ENCODE assay signal across 2 cellular contexts in the genomic region with DNA sequence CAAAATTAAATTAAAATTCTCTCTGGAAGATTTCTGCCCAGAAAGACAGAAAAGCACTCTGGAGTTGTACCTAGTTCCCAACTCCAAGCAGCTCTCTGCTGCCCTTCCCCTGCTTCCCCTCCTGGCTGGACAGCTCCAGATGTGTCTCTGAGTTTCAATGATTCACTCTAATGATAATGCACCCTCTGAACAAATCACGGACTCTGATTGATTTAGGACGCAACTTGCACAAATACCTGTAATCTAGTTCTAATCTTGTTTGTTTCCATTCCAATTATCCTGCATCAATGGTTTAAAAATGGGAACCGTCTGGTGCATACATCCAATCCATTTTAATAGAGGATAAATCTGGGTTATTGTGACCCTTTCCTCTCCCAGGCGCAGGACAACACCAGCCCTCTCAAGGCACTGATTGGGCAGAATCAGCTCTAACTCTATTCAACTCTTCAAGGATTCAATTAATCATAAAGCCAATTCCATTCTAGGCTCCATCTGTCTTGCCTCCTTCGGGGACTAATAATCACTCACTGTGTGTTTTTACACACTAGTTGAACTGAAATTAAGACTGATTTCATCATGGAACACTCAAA.
TF ChIP-seq lines count a peak whose summit lies in the region.

No MANE protein-coding gene starts in this region.

TF ChIP-seq in SK-N-SH, 30 proteins besides CTCF, POLR2A, EP300 and RAD21:
- TF ChIP-seq NFIC (IDR thresholded peaks at IDR 0.05; ENCODE audit: borderline replicate concordance): no peak
- TF ChIP-seq TEAD4 (IDR thresholded peaks at IDR 0.05; ENCODE audit: borderline replicate concordance, insufficient read depth): no peak
- peak; percentile 5; the same call in 1 of the 2 replicates for TF ChIP-seq RCOR1 (IDR thresholded peaks at IDR 0.05; ENCODE audit: low read length)
- TF ChIP-seq SMC3 (IDR thresholded peaks at IDR 0.05; ENCODE audit: low read depth, low read length): no peak
- no peak for TF ChIP-seq ELF1 (IDR thresholded peaks at IDR 0.05)
- TF ChIP-seq, protein P1, sequence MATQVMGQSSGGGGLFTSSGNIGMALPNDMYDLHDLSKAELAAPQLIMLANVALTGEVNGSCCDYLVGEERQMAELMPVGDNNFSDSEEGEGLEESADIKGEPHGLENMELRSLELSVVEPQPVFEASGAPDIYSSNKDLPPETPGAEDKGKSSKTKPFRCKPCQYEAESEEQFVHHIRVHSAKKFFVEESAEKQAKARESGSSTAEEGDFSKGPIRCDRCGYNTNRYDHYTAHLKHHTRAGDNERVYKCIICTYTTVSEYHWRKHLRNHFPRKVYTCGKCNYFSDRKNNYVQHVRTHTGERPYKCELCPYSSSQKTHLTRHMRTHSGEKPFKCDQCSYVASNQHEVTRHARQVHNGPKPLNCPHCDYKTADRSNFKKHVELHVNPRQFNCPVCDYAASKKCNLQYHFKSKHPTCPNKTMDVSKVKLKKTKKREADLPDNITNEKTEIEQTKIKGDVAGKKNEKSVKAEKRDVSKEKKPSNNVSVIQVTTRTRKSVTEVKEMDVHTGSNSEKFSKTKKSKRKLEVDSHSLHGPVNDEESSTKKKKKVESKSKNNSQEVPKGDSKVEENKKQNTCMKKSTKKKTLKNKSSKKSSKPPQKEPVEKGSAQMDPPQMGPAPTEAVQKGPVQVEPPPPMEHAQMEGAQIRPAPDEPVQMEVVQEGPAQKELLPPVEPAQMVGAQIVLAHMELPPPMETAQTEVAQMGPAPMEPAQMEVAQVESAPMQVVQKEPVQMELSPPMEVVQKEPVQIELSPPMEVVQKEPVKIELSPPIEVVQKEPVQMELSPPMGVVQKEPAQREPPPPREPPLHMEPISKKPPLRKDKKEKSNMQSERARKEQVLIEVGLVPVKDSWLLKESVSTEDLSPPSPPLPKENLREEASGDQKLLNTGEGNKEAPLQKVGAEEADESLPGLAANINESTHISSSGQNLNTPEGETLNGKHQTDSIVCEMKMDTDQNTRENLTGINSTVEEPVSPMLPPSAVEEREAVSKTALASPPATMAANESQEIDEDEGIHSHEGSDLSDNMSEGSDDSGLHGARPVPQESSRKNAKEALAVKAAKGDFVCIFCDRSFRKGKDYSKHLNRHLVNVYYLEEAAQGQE (IDR thresholded peaks at IDR 0.05; ENCODE audit: low read depth, low read length): peak; percentile 87
- no peak for TF ChIP-seq TAF1 (IDR thresholded peaks at IDR 0.05; ENCODE audit: borderline replicate concordance, low read depth, low read length)
- no peak for TF ChIP-seq GABPA (IDR thresholded peaks at IDR 0.05; ENCODE audit: low read depth)

TF ChIP-seq in SK-N-SH treated with all-trans-retinoic acid at 6 μM for 48 hours, 23 proteins besides CTCF, POLR2A, EP300 and RAD21:
- TF ChIP-seq PPARA (CRISPR knock-in tag; IDR thresholded peaks at IDR 0.05; ENCODE audit: borderline replicate concordance) (no peak), TSHZ2 (CRISPR knock-in tag; IDR thresholded peaks at IDR 0.05) (no peak), ESRRG (CRISPR knock-in tag; IDR thresholded peaks at IDR 0.05) (no peak), TOX (CRISPR knock-in tag; IDR thresholded peaks at IDR 0.05; ENCODE audit: borderline replicate concordance) (no peak), ZNF70 (CRISPR knock-in tag; IDR thresholded peaks at IDR 0.05) (no peak), ZC3H10 (CRISPR knock-in tag; IDR thresholded peaks at IDR 0.05) (no peak), CREB5 (CRISPR knock-in tag; IDR thresholded peaks at IDR 0.05; ENCODE audit: low read depth) (no peak), ZFP30 (CRISPR knock-in tag; IDR thresholded peaks at IDR 0.05) (no peak), ZNF565 (CRISPR knock-in tag; conservative IDR thresholded peaks at IDR 0.05; ENCODE audit: low read depth) (no peak), GLIS3 (CRISPR knock-in tag; IDR thresholded peaks at IDR 0.05) (no peak), ISL1 (CRISPR knock-in tag; IDR thresholded peaks at IDR 0.05) (no peak), ZNF8 (CRISPR knock-in tag; IDR thresholded peaks at IDR 0.05) (no peak), TCF4 (CRISPR knock-in tag; IDR thresholded peaks at IDR 0.05; ENCODE audit: borderline replicate concordance) (no peak), ZFP3 (CRISPR knock-in tag; IDR thresholded peaks at IDR 0.05) (no peak), POU6F1 (CRISPR knock-in tag; IDR thresholded peaks at IDR 0.05; ENCODE audit: borderline replicate concordance, low read depth) (no peak), OSR1 (CRISPR knock-in tag; IDR thresholded peaks at IDR 0.05) (no peak), BACH2 (CRISPR knock-in tag; IDR thresholded peaks at IDR 0.05; ENCODE audit: borderline replicate concordance) (no peak), ARNTL (CRISPR knock-in tag; IDR thresholded peaks at IDR 0.05; ENCODE audit: borderline replicate concordance, low read depth) (no peak)
- TF ChIP-seq, protein P2, sequence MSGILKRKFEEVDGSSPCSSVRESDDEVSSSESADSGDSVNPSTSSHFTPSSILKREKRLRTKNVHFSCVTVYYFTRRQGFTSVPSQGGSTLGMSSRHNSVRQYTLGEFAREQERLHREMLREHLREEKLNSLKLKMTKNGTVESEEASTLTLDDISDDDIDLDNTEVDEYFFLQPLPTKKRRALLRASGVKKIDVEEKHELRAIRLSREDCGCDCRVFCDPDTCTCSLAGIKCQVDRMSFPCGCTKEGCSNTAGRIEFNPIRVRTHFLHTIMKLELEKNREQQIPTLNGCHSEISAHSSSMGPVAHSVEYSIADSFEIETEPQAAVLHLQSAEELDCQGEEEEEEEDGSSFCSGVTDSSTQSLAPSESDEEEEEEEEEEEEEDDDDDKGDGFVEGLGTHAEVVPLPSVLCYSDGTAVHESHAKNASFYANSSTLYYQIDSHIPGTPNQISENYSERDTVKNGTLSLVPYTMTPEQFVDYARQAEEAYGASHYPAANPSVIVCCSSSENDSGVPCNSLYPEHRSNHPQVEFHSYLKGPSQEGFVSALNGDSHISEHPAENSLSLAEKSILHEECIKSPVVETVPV (CRISPR knock-in tag; IDR thresholded peaks at IDR 0.05): no peak
- TF ChIP-seq, protein P3, sequence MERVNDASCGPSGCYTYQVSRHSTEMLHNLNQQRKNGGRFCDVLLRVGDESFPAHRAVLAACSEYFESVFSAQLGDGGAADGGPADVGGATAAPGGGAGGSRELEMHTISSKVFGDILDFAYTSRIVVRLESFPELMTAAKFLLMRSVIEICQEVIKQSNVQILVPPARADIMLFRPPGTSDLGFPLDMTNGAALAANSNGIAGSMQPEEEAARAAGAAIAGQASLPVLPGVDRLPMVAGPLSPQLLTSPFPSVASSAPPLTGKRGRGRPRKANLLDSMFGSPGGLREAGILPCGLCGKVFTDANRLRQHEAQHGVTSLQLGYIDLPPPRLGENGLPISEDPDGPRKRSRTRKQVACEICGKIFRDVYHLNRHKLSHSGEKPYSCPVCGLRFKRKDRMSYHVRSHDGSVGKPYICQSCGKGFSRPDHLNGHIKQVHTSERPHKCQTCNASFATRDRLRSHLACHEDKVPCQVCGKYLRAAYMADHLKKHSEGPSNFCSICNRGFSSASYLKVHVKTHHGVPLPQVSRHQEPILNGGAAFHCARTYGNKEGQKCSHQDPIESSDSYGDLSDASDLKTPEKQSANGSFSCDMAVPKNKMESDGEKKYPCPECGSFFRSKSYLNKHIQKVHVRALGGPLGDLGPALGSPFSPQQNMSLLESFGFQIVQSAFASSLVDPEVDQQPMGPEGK (CRISPR knock-in tag; IDR thresholded peaks at IDR 0.05; ENCODE audit: borderline replicate concordance): no peak
TF ChIP-seq in SK-N-SH treated with all-trans-retinoic acid at 6 μM for 48 hours: peak in this region for 0.
